ENCODE assay signal across 6 cellular contexts in the genomic region with DNA sequence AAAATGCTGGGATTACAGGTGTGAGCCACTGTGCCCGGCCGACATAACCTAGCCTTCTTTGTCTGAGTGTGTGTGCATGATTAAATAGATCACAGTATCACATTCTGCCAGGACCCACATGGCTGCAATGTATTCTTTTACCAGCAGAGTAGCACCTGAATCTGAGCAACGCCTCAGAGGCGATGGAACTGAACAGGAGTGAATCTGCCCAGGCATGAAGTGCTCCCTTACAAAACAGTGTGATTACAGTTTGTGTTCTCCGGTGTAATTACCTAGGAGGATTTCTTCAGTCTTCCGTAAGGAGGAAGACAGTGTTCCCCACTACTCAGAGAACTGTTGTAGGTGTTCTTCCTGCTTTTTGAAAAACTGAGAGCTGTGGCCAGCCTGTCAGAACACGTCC. TPM values are rescaled to one million over a fixed set of nuclear protein-coding genes. Genes with fewer than 3 reads are reported as not detected.
"Had no signal": no experiment of that assay in that cellular context is flagged by ENCODE, and none has a peak within 500 bp of the region (broad histone marks: within the 10 kb centered on the region; RNA-seq: fewer than 3 reads in every experiment).

No MANE protein-coding gene starts in this region.

RNA-seq across cellular contexts. Expression of gene PSG2, which starts 46.7 kb away (rescaled TPM):
- total RNA-seq: activated CD4-positive, alpha-beta memory T cell treated with anti-CD3 and anti-CD28 coated beads, Interleukin-2, amount 10 ng/mL, durations not matched to agents 7 days and 5 days; activated CD8-positive, alpha-beta memory T cell treated with anti-CD3 and anti-CD28 coated beads, Interleukin-2, amount 10 ng/mL, durations not matched to agents 7 days and 5 days; K562; Right ventricle myocardium inferior; RPMI7951; SK-MEL-5 had no signal
- polyA plus RNA-seq: K562 had no signal

RNA-seq across cellular contexts. Expression of gene PSG5, which starts 57.1 kb away (rescaled TPM):
- total RNA-seq: activated CD4-positive, alpha-beta memory T cell treated with anti-CD3 and anti-CD28 coated beads, Interleukin-2, amount 10 ng/mL, durations not matched to agents 7 days and 5 days; activated CD8-positive, alpha-beta memory T cell treated with anti-CD3 and anti-CD28 coated beads, Interleukin-2, amount 10 ng/mL, durations not matched to agents 7 days and 5 days; K562; Right ventricle myocardium inferior; SK-MEL-5 had no signal
- polyA plus RNA-seq: K562 had no signal
